In the genomic region with DNA sequence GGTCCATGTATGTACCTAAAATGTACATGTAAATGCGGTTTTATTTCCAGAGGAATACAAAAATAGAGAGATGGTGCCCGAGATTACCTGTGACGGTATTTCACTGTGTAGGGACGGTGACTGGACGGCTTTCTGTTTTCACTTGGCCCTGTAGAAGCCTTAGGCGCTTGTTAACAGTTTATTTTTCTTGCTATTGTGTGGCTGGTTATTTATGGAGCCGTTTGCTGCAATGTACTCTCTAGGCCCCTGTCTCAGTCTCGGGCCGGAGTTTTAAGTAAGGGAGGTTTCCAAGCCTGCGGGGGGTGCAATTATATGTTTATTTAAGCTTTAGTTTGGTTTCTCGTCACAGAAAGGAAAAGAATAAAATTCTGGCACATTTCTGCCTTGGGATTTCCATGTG, we compare ENCODE assay signal across 8 cellular contexts.
DNase-seq lines count a peak whose midpoint lies in the region; ATAC-seq and TF ChIP-seq lines count a peak whose summit lies in the region.

No MANE protein-coding gene starts in this region.

- H3K4me1 ChIP-seq in DND-41 (ENCODE audit: insufficient read depth, low read length) = peaks cover 37% of the 10 kb centered on the region

- H3K4me3 ChIP-seq in DND-41 (ENCODE audit: low read depth in 1 of 2, low read length in 2 of 2) (peak overlapping the region; percentile 68 to 71), iPS-18c (ENCODE audit: insufficient read depth, low read depth, low read length) (peak overlapping the region; percentile 93)

- peaks cover 10% of the 10 kb centered on the region; the same call in 1 of the 2 replicates for H3K36me3 ChIP-seq in DND-41 (ENCODE audit: insufficient read depth, low read length)

- H3K9ac ChIP-seq in DND-41 (ENCODE audit: low read depth, low read length) = peak overlapping the region; percentile 71

- peak overlapping the region; percentile 76 for H3K4me2 ChIP-seq in DND-41 (ENCODE audit: insufficient read depth, low read length)

- H3K27me3 Mint-ChIP-seq in activated naive CD8-positive, alpha-beta T cell treated with anti-CD3 and anti-CD28 coated beads, Interleukin-2, amount 50 U/mL, for 24 hours = no peaks in the 10 kb centered on the region

- peak overlapping the region; percentile 96 for H3K27ac ChIP-seq in DND-41 (ENCODE audit: low read length)

- peaks cover 32% of the 10 kb centered on the region for H3K4me1 Mint-ChIP-seq in activated naive CD8-positive, alpha-beta T cell treated with anti-CD3 and anti-CD28 coated beads, Interleukin-2, amount 50 U/mL, for 24 hours

- no peaks in the 10 kb centered on the region for H3K27me3 ChIP-seq in DND-41 (ENCODE audit: insufficient read depth, low read length, poor library complexity)

- peak overlapping the region; percentile 85 for H2AFZ ChIP-seq in DND-41 (ENCODE audit: low read depth, low read length)

- H3K9me3 Mint-ChIP-seq in activated naive CD8-positive, alpha-beta T cell treated with anti-CD3 and anti-CD28 coated beads, Interleukin-2, amount 50 U/mL, for 24 hours = no peaks in the 10 kb centered on the region

- H3K4me3 Mint-ChIP-seq in activated naive CD8-positive, alpha-beta T cell treated with anti-CD3 and anti-CD28 coated beads, Interleukin-2, amount 50 U/mL, for 24 hours = peak overlapping the region; percentile 95

- H3K79me2 ChIP-seq in DND-41 (ENCODE audit: insufficient read depth, low read length) = peaks cover 59% of the 10 kb centered on the region

- no peak for DNase-seq in DND-41
- no peak for DNase-seq in activated naive CD8-positive, alpha-beta T cell treated with anti-CD3 and anti-CD28 coated beads, Interleukin-2, amount 50 U/mL, for 24 hours
- no peak for DNase-seq in stimulated activated naive CD8-positive, alpha-beta T cell treated with anti-CD3 and anti-CD28 coated beads, Interleukin-15, Interleukin-2, amounts not matched to agents 100 U/mL and 50 U/mL, for 24 hours
- no peak for DNase-seq in epidermal melanocyte (ENCODE audit: insufficient read length, low spot score)
- no peak for DNase-seq in NCI-H1436 (lab: John Stamatoyannopoulos, UW)

- H3K27ac Mint-ChIP-seq in activated naive CD8-positive, alpha-beta T cell treated with anti-CD3 and anti-CD28 coated beads, Interleukin-2, amount 50 U/mL, for 24 hours = peak overlapping the region; percentile 96

- peaks cover 13% of the 10 kb centered on the region for H3K36me3 Mint-ChIP-seq in activated naive CD8-positive, alpha-beta T cell treated with anti-CD3 and anti-CD28 coated beads, Interleukin-2, amount 50 U/mL, for 24 hours (ENCODE audit: low read depth)

- TF ChIP-seq CTCF in DND-41 (IDR thresholded peaks at IDR 0.05; ENCODE audit: borderline replicate concordance, extremely low read depth, low read length, poor library complexity, severe bottlenecking) = no peak

- no peaks in the 10 kb centered on the region for H3K9me3 ChIP-seq in DND-41 (ENCODE audit: insufficient read depth, low read length, severe bottlenecking)
- no peaks in the 10 kb centered on the region for H3K9me3 ChIP-seq in iPS-18c (ENCODE audit: control insufficient read depth, insufficient read depth, low read length)

- H4K20me1 ChIP-seq in DND-41 (ENCODE audit: insufficient read depth, low read length) = no peaks in the 10 kb centered on the region

- ATAC-seq in DND-41 (ENCODE audit: insufficient read depth, low read depth) (peak; percentile 29), GM19463 (IDR thresholded peaks at IDR 0.05; ENCODE audit: unreplicated experiment) (peak; percentile 7), HG03460 (IDR thresholded peaks at IDR 0.05; ENCODE audit: unreplicated experiment) (peak; percentile 10)
- no peak for ATAC-seq in activated naive CD8-positive, alpha-beta T cell treated with anti-CD3 and anti-CD28 coated beads, Interleukin-2, amount 50 U/mL, for 24 hours
- ATAC-seq in stimulated activated naive CD8-positive, alpha-beta T cell treated with anti-CD3 and anti-CD28 coated beads, Interleukin-15, Interleukin-2, amounts not matched to agents 100 U/mL and 50 U/mL, for 24 hours = peak; percentile 3
